1 cellular context compared by ENCODE assay signal in the genomic region with DNA sequence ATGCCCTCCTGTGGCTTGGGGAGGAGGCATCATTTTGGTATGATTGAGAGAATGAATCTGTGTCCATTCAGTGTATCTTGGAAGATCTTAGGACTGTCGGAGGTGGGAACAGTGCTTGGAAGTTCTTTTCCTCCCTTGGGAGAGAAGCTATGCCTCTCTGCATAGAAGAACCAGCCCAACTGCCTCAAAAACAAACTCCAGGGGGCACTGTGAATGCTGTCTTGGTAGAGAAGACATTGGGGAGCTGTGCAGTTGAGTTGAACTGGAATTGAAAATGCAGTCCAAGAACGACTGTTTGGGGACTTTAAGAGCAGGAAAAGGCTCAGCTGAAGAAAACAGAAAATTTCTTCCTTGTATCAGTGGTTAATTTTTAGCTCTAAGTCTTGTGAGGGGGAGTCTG.
TF ChIP-seq lines count a peak whose summit lies in the region.

No MANE protein-coding gene starts in this region.

TF ChIP-seq in H1, 55 proteins besides CTCF, POLR2A, EP300 and RAD21:
- TF ChIP-seq CEBPB (IDR thresholded peaks at IDR 0.05; ENCODE audit: low read depth, low read length) (no peak), BCL11A (IDR thresholded peaks at IDR 0.05; ENCODE audit: low read depth in 2 of 2, low read length in 2 of 2) (no peak), FOSL1 (IDR thresholded peaks at IDR 0.05; ENCODE audit: insufficient read depth, low read depth, low read length) (no peak), SUZ12 (IDR thresholded peaks at IDR 0.05; ENCODE audit: low read length) (no peak), EGR1 (IDR thresholded peaks at IDR 0.05; ENCODE audit: borderline replicate concordance, low read depth, low read length) (no peak), CHD1 (IDR thresholded peaks at IDR 0.05; ENCODE audit: low read depth, low read length) (no peak), GABPA (IDR thresholded peaks at IDR 0.05; ENCODE audit: borderline replicate concordance, insufficient read depth, low read length) (no peak), SP2 (IDR thresholded peaks at IDR 0.05; ENCODE audit: low read length) (no peak), TAF7 (optimal IDR thresholded peaks at IDR 0.05; ENCODE audit: borderline replicate concordance, low read depth, low read length) (no peak), JUND (IDR thresholded peaks at IDR 0.05; ENCODE audit: low read length) (no peak), CHD2 (IDR thresholded peaks at IDR 0.05; ENCODE audit: low read length) (no peak), SIX5 (IDR thresholded peaks at IDR 0.05; ENCODE audit: low read depth, low read length) (no peak), KDM1A (IDR thresholded peaks at IDR 0.05; ENCODE audit: borderline replicate concordance, low read length) (no peak), TCF12 (IDR thresholded peaks at IDR 0.05; ENCODE audit: low read depth, low read length) (no peak), RXRA (IDR thresholded peaks at IDR 0.05; ENCODE audit: insufficient read depth, low read depth, low read length) (no peak), POU5F1 (IDR thresholded peaks at IDR 0.05; ENCODE audit: low read depth, low read length) (no peak), SP1 (IDR thresholded peaks at IDR 0.05; ENCODE audit: low read depth, low read length) (no peak), PHF8 (conservative IDR thresholded peaks at IDR 0.05; ENCODE audit: low read depth, low read length) (no peak), MAFK (IDR thresholded peaks at IDR 0.05; ENCODE audit: low read depth, low read length) (no peak)
- TF ChIP-seq, protein P1, sequence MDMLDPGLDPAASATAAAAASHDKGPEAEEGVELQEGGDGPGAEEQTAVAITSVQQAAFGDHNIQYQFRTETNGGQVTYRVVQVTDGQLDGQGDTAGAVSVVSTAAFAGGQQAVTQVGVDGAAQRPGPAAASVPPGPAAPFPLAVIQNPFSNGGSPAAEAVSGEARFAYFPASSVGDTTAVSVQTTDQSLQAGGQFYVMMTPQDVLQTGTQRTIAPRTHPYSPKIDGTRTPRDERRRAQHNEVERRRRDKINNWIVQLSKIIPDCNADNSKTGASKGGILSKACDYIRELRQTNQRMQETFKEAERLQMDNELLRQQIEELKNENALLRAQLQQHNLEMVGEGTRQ (IDR thresholded peaks at IDR 0.05; ENCODE audit: low read length), result no peak
